Comparison of ENCODE assay signal across 8 cellular contexts in genomic region chr1:15272009-15272781, GRCh38. TPM values are rescaled to one million over a fixed set of nuclear protein-coding genes. Genes with fewer than 3 reads are reported as not detected.
DNase-seq lines count a peak whose midpoint lies in the region; ATAC-seq and TF ChIP-seq lines count a peak whose summit lies in the region.

No MANE protein-coding gene starts in this region.

- H4K20me1 ChIP-seq in osteoblast (ENCODE audit: insufficient read depth, low read length), result no peaks in the 10 kb centered on the region

- H3K36me3 Mint-ChIP-seq in activated T-cell treated with anti-CD3 and anti-CD28 coated beads, Interleukin-2, amount 50 U/mL, for 72 hours (ENCODE audit: insufficient read depth in 2 of 2), result no peaks in the 10 kb centered on the region

- H3K9me3 ChIP-seq in osteoblast (ENCODE audit: low read depth, low read length), result no peaks in the 10 kb centered on the region

- no peaks in the 10 kb centered on the region for H3K9me3 Mint-ChIP-seq in activated T-cell treated with anti-CD3 and anti-CD28 coated beads, Interleukin-2, amount 50 U/mL, for 72 hours

- no peak overlapping the region for H3K4me3 ChIP-seq in osteoblast (ENCODE audit: insufficient read depth, low read length)

- no peaks in the 10 kb centered on the region for H3K36me3 ChIP-seq in osteoblast (ENCODE audit: insufficient read depth, low read length)

- peaks cover 47% of the 10 kb centered on the region for H3K27me3 Mint-ChIP-seq in activated T-cell treated with anti-CD3 and anti-CD28 coated beads, Interleukin-2, amount 50 U/mL, for 72 hours (ENCODE audit: low read depth)

- H3K4me2 ChIP-seq in osteoblast (ENCODE audit: insufficient read depth, low read length), result peak overlapping the region; percentile 51

- no peak overlapping the region for H2AFZ ChIP-seq in osteoblast (ENCODE audit: low read length)

- H3K27ac Mint-ChIP-seq in activated T-cell treated with anti-CD3 and anti-CD28 coated beads, Interleukin-2, amount 50 U/mL, for 72 hours, result no peak overlapping the region

- peak; percentile 82 for TF ChIP-seq CTCF in osteoblast (IDR thresholded peaks at IDR 0.05; ENCODE audit: extremely low read depth, low read depth, low read length)

- no peak overlapping the region for H3K4me3 Mint-ChIP-seq in activated T-cell treated with anti-CD3 and anti-CD28 coated beads, Interleukin-2, amount 50 U/mL, for 72 hours

- peak; percentile 68 for ATAC-seq in HG03342 (IDR thresholded peaks at IDR 0.05; ENCODE audit: unreplicated experiment)
- peak; percentile 87 to 92 for ATAC-seq in activated T-cell treated with anti-CD3 and anti-CD28 coated beads, Interleukin-2, amount 50 U/mL, for 72 hours (replicated peaks in 1 of 2)
- no peak for ATAC-seq in HG02571 (IDR thresholded peaks at IDR 0.05; ENCODE audit: unreplicated experiment)
- no peak for ATAC-seq in HG03159 (IDR thresholded peaks at IDR 0.05; ENCODE audit: unreplicated experiment)

- H3K27me3 ChIP-seq in osteoblast (ENCODE audit: insufficient read depth, low read length), result peaks cover 8% of the 10 kb centered on the region

- no peaks in the 10 kb centered on the region for H3K4me1 ChIP-seq in osteoblast (ENCODE audit: insufficient read depth, low read length)

- H3K79me2 ChIP-seq in osteoblast (ENCODE audit: insufficient read depth, low read length), result no peaks in the 10 kb centered on the region

- H3K27ac ChIP-seq in osteoblast (ENCODE audit: low read depth, low read length), result no peak overlapping the region

- H3K4me1 Mint-ChIP-seq in activated T-cell treated with anti-CD3 and anti-CD28 coated beads, Interleukin-2, amount 50 U/mL, for 72 hours (ENCODE audit: low read depth), result peaks cover 6% of the 10 kb centered on the region

- DNase-seq in DMS 273 treated with DMSO at 0.1 percent for 48 hours (lab: John Stamatoyannopoulos, UW), result peak; percentile 60
- DNase-seq in NCI-H748 (lab: John Stamatoyannopoulos, UW; ENCODE audit: unreplicated experiment), result peak; percentile 75
- DNase-seq in activated T-cell treated with anti-CD3 and anti-CD28 coated beads, Interleukin-2, amount 50 U/mL, for 72 hours, result peak; percentile 62
- peak; percentile 32 for DNase-seq in germinal center (ENCODE audit: low spot score)
- peak; percentile 89 for DNase-seq in osteoblast (ENCODE audit: insufficient read length, low spot score, missing footprints)

RNA-seq across cellular contexts. Expression of gene FHAD1, which starts 25.2 kb away (rescaled TPM):
- under 1 TPM in 1 of 2 donors, not detected in 1; 0.49 TPM for total RNA-seq in activated T-cell treated with anti-CD3 and anti-CD28 coated beads, Interleukin-2, amount 50 U/mL, for 72 hours
- 0.72 and 1.8 TPM in 2 replicates for total RNA-seq in osteoblast

Comparison
In these comparisons a context has a peak if more than half of its experiments do, and no peak if none do; other contexts are left out.
1. DNase-seq: peak in every context shown above with its lines; median percentile 89 in osteoblast; 75 in NCI-H748; 62 in activated T-cell treated with anti-CD3 and anti-CD28 coated beads, Interleukin-2, amount 50 U/mL, for 72 hours; 60 in DMS 273 treated with DMSO at 0.1 percent for 48 hours; 32 in germinal center.
2. ATAC-seq: peak in HG03342 (single experiment) and activated T-cell treated with anti-CD3 and anti-CD28 coated beads, Interleukin-2, amount 50 U/mL, for 72 hours (2 of 2); none in HG02571 (single experiment) and HG03159 (single experiment).